In the genomic region with DNA sequence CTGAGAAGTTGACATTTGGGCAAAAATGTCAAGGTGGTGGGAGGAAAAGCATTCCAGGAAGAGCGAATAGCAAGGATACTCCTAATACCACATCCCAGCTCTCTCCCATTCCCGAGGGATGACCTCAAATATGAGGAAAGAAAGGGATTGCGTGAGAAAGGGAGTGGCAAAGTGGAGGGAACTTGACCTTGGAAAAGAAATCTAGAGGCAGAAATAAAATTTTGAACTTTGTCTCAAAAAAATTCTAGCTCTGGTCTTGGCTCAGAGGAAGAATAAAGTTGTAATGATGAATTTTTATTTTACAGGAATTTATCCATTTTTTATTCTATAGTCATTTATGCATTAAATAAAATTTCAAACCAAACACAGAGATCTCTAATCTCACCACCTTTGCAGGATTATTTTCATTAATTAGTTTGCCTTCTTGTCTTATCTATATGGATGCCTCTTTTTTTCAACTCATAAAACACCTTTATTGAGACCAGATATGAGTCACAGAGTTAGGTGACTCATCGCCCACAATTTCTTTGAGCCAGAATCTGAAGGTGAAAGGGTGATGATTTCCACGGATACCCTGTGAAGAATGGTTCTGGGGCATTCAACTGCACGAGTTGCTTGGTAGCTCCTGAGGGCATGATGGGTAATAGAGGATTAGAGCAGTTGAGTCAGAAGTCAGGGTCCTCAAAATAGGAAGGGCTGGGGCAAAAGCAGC, we compare ENCODE assay signal across 8 cellular contexts.
A peak's percentile ranks its signal among the peaks of the same experiment; 100 is the strongest.
DNase-seq lines count a peak whose midpoint lies in the region; ATAC-seq and TF ChIP-seq lines count a peak whose summit lies in the region.

No MANE protein-coding gene starts in this region.

- H3K36me3 ChIP-seq in GM23338 (ENCODE audit: insufficient read depth), result no peaks in the 10 kb centered on the region

- no peaks in the 10 kb centered on the region for H3K4me1 ChIP-seq in GM23338 (ENCODE audit: insufficient read depth)

- peak in 9 of 10 experiments; percentile 23 to 57 (median 31) for DNase-seq in CD4-positive, alpha-beta T cell
- DNase-seq in activated CD4-positive, CD25-positive, alpha-beta regulatory T cell treated with anti-CD3 and anti-CD28 coated beads, Interleukin-2, amount 50 U/mL, for 16 hours (ENCODE audit: low read depth, low spot score), result peak; percentile 56
- DNase-seq in dermis blood vessel endothelial cell, result peak; percentile 4
- DNase-seq in stimulated activated CD8-positive, alpha-beta memory T cell treated with anti-CD3 and anti-CD28 coated beads, Interleukin-15, amount 100 ng/mL, for 24 hours (ENCODE audit: low read depth), result peak; percentile 6
- no peak for DNase-seq in NCI-H510A treated with DMSO at 0.1 percent for 48 hours (lab: John Stamatoyannopoulos, UW)
- no peak for DNase-seq in hippocampal formation (lab: John Stamatoyannopoulos, UW)
- DNase-seq in GM23338 (ENCODE audit: low spot score), result no peak

- H3K4me3 Mint-ChIP-seq in CD4-positive, alpha-beta T cell, result peak overlapping the region; percentile 27
- H3K4me3 Mint-ChIP-seq in GM23338, result no peak overlapping the region

- H2AFZ ChIP-seq in GM23338, result no peak overlapping the region

- intact Hi-C loops in CD4-positive, alpha-beta T cell (cut with DNase I, micrococcal nuclease), result no loop called here

- no peaks in the 10 kb centered on the region for H3K9me3 ChIP-seq in CD4-positive, alpha-beta T cell (ENCODE audit: control insufficient read depth, low read length)

- H3K27ac ChIP-seq in CD4-positive, alpha-beta T cell (ENCODE audit: low read depth, low read length), result no peak overlapping the region
- no peak overlapping the region for H3K27ac ChIP-seq in GM23338 (ENCODE audit: low read depth)

- H3K79me2 ChIP-seq in GM23338 (replicated peaks; ENCODE audit: insufficient read depth), result no peaks in the 10 kb centered on the region

- CTCF ChIA-PET in CD4-positive, alpha-beta T cell (lab: Charles Lee), result interaction anchor here (1.0 to 1.2 kb wide), 4 partner anchors 21 to 173 kb away, joined by 3 to 5 read pairs (median 3); no protein-coding TSS in a partner anchor

- H3K4me1 Mint-ChIP-seq in CD4-positive, alpha-beta T cell (ENCODE audit: low read depth), result peaks cover 42% of the 10 kb centered on the region
- H3K4me1 Mint-ChIP-seq in GM23338, result no peaks in the 10 kb centered on the region; the same call in 2 of the 3 replicates

- H3K27ac Mint-ChIP-seq in CD4-positive, alpha-beta T cell, result peak overlapping the region; percentile 68
- no peak overlapping the region for H3K27ac Mint-ChIP-seq in GM23338

- H3K36me3 Mint-ChIP-seq in CD4-positive, alpha-beta T cell (ENCODE audit: low read depth), result no peaks in the 10 kb centered on the region
- 0 out of 3 replicates have a peak, but pooled peaks cover 3% of the 10 kb centered on the region for H3K36me3 Mint-ChIP-seq in GM23338 (ENCODE audit: low read depth)

- no peaks in the 10 kb centered on the region for H3K27me3 ChIP-seq in CD4-positive, alpha-beta T cell (ENCODE audit: control insufficient read depth, insufficient read depth, low read length)
- H3K27me3 ChIP-seq in GM23338 (ENCODE audit: insufficient read depth), result no peaks in the 10 kb centered on the region

- ATAC-seq in CD4-positive, alpha-beta T cell (ENCODE audit: poor library complexity), result peak; percentile 84
- peak; percentile 84 for ATAC-seq in HG02610 (IDR thresholded peaks at IDR 0.05; ENCODE audit: unreplicated experiment)
- ATAC-seq in GM23338, result no peak

- no peaks in the 10 kb centered on the region for H3F3A ChIP-seq in GM23338 (replicated peaks; ENCODE audit: low read depth)

- no peaks in the 10 kb centered on the region for H3K9me2 ChIP-seq in GM23338 (ENCODE audit: insufficient read depth)

- no peak overlapping the region for H3K4me2 ChIP-seq in GM23338

- POLR2A ChIA-PET in CD4-positive, alpha-beta T cell (lab: Charles Lee), result interaction anchor here (0.8 to 1.4 kb wide), 5 partner anchors 12 to 959 kb away, joined by 3 to 6 read pairs (median 3); a partner anchor contains a TSS

- H3K27me3 Mint-ChIP-seq in CD4-positive, alpha-beta T cell, result no peaks in the 10 kb centered on the region
- peaks cover 5% of the 10 kb centered on the region for H3K27me3 Mint-ChIP-seq in GM23338 (ENCODE audit: insufficient read depth, low read depth, poor library complexity)

- no peak for TF ChIP-seq CTCF in CD4-positive, alpha-beta T cell (IDR thresholded peaks at IDR 0.05)
- TF ChIP-seq CTCF in GM23338 (conservative IDR thresholded peaks at IDR 0.05; ENCODE audit: low read depth in 2 of 2), result no peak

- peaks cover 5% of the 10 kb centered on the region for H3K9me3 Mint-ChIP-seq in CD4-positive, alpha-beta T cell
- peaks cover 8% of the 10 kb centered on the region for H3K9me3 Mint-ChIP-seq in GM23338

- no peak overlapping the region for H3K4me3 ChIP-seq in GM23338

- no peaks in the 10 kb centered on the region for H4K20me1 ChIP-seq in GM23338 (replicated peaks; ENCODE audit: insufficient read depth)

TF ChIP-seq in GM23338, 12 proteins besides CTCF, POLR2A, EP300 and RAD21:
- TF ChIP-seq CREB1 (CRISPR knock-in tag; IDR thresholded peaks at IDR 0.05; ENCODE audit: low read depth) (no peak), EZH2 (IDR thresholded peaks at IDR 0.05; ENCODE audit: low read depth, unreplicated experiment) (no peak), ZNF114 (CRISPR knock-in tag; IDR thresholded peaks at IDR 0.05) (no peak)
- TF ChIP-seq, protein P1, sequence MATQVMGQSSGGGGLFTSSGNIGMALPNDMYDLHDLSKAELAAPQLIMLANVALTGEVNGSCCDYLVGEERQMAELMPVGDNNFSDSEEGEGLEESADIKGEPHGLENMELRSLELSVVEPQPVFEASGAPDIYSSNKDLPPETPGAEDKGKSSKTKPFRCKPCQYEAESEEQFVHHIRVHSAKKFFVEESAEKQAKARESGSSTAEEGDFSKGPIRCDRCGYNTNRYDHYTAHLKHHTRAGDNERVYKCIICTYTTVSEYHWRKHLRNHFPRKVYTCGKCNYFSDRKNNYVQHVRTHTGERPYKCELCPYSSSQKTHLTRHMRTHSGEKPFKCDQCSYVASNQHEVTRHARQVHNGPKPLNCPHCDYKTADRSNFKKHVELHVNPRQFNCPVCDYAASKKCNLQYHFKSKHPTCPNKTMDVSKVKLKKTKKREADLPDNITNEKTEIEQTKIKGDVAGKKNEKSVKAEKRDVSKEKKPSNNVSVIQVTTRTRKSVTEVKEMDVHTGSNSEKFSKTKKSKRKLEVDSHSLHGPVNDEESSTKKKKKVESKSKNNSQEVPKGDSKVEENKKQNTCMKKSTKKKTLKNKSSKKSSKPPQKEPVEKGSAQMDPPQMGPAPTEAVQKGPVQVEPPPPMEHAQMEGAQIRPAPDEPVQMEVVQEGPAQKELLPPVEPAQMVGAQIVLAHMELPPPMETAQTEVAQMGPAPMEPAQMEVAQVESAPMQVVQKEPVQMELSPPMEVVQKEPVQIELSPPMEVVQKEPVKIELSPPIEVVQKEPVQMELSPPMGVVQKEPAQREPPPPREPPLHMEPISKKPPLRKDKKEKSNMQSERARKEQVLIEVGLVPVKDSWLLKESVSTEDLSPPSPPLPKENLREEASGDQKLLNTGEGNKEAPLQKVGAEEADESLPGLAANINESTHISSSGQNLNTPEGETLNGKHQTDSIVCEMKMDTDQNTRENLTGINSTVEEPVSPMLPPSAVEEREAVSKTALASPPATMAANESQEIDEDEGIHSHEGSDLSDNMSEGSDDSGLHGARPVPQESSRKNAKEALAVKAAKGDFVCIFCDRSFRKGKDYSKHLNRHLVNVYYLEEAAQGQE (IDR thresholded peaks at IDR 0.05; ENCODE audit: unreplicated experiment), result no peak

Comparison
In these comparisons a context has a peak if more than half of its experiments do, and no peak if none do; other contexts are left out.
1. DNase-seq: peak in CD4-positive, alpha-beta T cell (9 of 10), activated CD4-positive, CD25-positive, alpha-beta regulatory T cell treated with anti-CD3 and anti-CD28 coated beads, Interleukin-2, amount 50 U/mL, for 16 hours (single experiment), dermis blood vessel endothelial cell (single experiment) and stimulated activated CD8-positive, alpha-beta memory T cell treated with anti-CD3 and anti-CD28 coated beads, Interleukin-15, amount 100 ng/mL, for 24 hours (single experiment); none in NCI-H510A treated with DMSO at 0.1 percent for 48 hours (single experiment), hippocampal formation (0 of 2) and GM23338 (single experiment).